Comparison of ENCODE assay signal across 1 cellular context in genomic region chr15:40807888-40808194, GRCh38.
TF ChIP-seq lines count a peak whose summit lies in the region.

No MANE protein-coding gene starts in this region.

TF ChIP-seq in endothelial cell of umbilical vein, 7 proteins besides CTCF, POLR2A, EP300 and RAD21:
- TF ChIP-seq FOS (IDR thresholded peaks at IDR 0.05; ENCODE audit: borderline replicate concordance, insufficient read depth, low read length) (no peak), JUN (IDR thresholded peaks at IDR 0.05; ENCODE audit: borderline replicate concordance, insufficient read depth, insufficient read length, low read depth) (no peak), POLR2AphosphoS5 (IDR thresholded peaks at IDR 0.05; ENCODE audit: insufficient read depth, low read depth, low read length) (no peak), GATA2 (IDR thresholded peaks at IDR 0.05; ENCODE audit: insufficient read depth, insufficient read length, low read depth, low read length) (no peak), MAX (IDR thresholded peaks at IDR 0.05; ENCODE audit: insufficient read depth, insufficient read length) (no peak), EZH2 (IDR thresholded peaks at IDR 0.05; ENCODE audit: borderline replicate concordance, low read depth, low read length, severe bottlenecking) (no peak), MYC (IDR thresholded peaks at IDR 0.05; ENCODE audit: low read depth, low read length) (no peak)
TF ChIP-seq in endothelial cell of umbilical vein: peak in this region for 0.
